Comparison of ENCODE assay signal across 9 cellular contexts in the genomic region with DNA sequence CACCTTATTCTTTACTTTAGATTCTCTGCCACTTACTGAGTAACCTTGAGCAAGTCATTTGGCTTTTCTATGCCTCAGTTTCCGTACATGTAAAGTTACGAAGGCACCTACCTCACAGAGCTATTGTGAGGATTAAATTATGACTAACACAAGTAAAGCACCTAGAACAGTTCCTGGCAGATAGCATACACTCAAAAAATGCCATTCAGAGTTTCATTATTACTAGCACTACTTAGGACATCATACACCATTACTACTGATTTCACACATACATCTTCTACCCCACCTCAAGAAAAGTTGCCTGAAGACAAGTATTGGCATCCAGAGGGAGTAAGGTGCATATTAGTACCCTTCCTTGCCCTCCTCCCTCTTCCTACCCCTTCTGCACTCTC.
DNase-seq lines count a peak whose midpoint lies in the region; ATAC-seq and TF ChIP-seq lines count a peak whose summit lies in the region.
"Had no signal": no experiment of that assay in that cellular context is flagged by ENCODE, and none has a peak within 500 bp of the region (broad histone marks: within the 10 kb centered on the region; RNA-seq: fewer than 3 reads in every experiment).

No MANE protein-coding gene starts in this region.

- TF ChIP-seq CTCF in left lung (IDR thresholded peaks at IDR 0.05) (no peak), ascending aorta (IDR thresholded peaks at IDR 0.05) (no peak)

- intact Hi-C loops in left lung (cut with DNase I) (no loop called here), ascending aorta (cut with DNase I) (no loop called here)

- H3K9me3 ChIP-seq in left lung (no peaks in the 10 kb centered on the region), ascending aorta (no peaks in the 10 kb centered on the region)

- H3K36me3 ChIP-seq in left lung = peaks cover 0 to 7% of the 10 kb centered on the region in 2 donors
- H3K36me3 ChIP-seq in ascending aorta = no peaks in the 10 kb centered on the region

- H3K4me3 ChIP-seq in left lung = no peak overlapping the region
- no peak overlapping the region for H3K4me3 ChIP-seq in ascending aorta

- H3K4me1 ChIP-seq in left lung = peaks cover 32 to 42% of the 10 kb centered on the region in 2 donors
- H3K4me1 ChIP-seq in ascending aorta = peaks cover 0 to 27% of the 10 kb centered on the region in 2 donors

- DNase-seq in left lung (no peak), hepatic stellate cell (ENCODE audit: low spot score) (no peak), ascending aorta (ENCODE audit: low spot score in 2 of 2) (no peak), NCI-H345 (lab: John Stamatoyannopoulos, UW) (no peak)
- DNase-seq: cerebellar nuclear complex had no signal

- H3K27me3 ChIP-seq in left lung (no peaks in the 10 kb centered on the region), ascending aorta (no peaks in the 10 kb centered on the region)

- ATAC-seq in GM18861 (IDR thresholded peaks at IDR 0.05; ENCODE audit: unreplicated experiment) (peak; percentile 98), GM21423 (IDR thresholded peaks at IDR 0.05; ENCODE audit: unreplicated experiment) (peak; percentile 94), HG03097 (IDR thresholded peaks at IDR 0.05; ENCODE audit: low FRiP score, unreplicated experiment) (peak; percentile 93), left lung (peak; percentile 27), HG03135 (IDR thresholded peaks at IDR 0.05; ENCODE audit: unreplicated experiment) (no peak)

- H3K27ac ChIP-seq in left lung (peak overlapping the region; percentile 3 to 38), ascending aorta (no peak overlapping the region)

Comparison
In these comparisons a context has a peak if more than half of its experiments do, and no peak if none do; other contexts are left out.
1. H3K27ac ChIP-seq: peak in left lung (2 of 2); none in ascending aorta (0 of 2).